In the genomic region with DNA sequence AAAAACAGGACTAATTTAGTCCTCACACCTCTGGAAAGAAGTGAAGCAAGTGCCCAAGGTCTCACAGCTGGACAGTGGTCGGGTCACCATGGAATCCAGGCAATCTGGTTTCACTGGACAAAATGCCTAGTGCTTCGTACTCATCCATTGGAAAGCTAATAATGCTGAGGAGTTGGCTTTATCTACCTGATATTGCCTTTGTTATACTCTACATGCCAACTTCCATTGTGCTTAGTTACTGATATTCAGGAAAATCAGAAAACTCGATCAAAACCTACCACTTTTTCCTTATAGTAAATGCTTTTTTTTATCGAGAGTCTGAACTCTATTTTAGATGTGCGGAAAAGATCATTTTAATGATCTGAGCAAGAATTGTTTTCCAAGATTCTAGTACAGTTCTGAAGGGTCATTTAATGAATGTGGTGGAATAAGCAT, we compare ENCODE assay signal across 8 cellular contexts. TPM values are rescaled to one million over a fixed set of nuclear protein-coding genes. Genes with fewer than 3 reads are reported as not detected.
DNase-seq lines count a peak whose midpoint lies in the region; ATAC-seq and TF ChIP-seq lines count a peak whose summit lies in the region.

No MANE protein-coding gene starts in this region.

- ATAC-seq in HG03175 (IDR thresholded peaks at IDR 0.05; ENCODE audit: unreplicated experiment), result no peak

- peaks cover 13% of the 10 kb centered on the region for H3K4me1 ChIP-seq in DOHH2 (ENCODE audit: control insufficient read depth, low read length)
- no peaks in the 10 kb centered on the region for H3K4me1 ChIP-seq in ectodermal cell (ENCODE audit: control insufficient read depth, insufficient read depth, low read length)
- peaks cover 10% of the 10 kb centered on the region for H3K4me1 ChIP-seq in osteoblast (ENCODE audit: insufficient read depth, low read length)

- no peaks in the 10 kb centered on the region for H4K20me1 ChIP-seq in DOHH2 (ENCODE audit: control insufficient read depth, insufficient read depth, low read depth, low read length)
- no peaks in the 10 kb centered on the region for H4K20me1 ChIP-seq in osteoblast (ENCODE audit: insufficient read depth, low read length)

- DNase-seq in osteoblast (ENCODE audit: insufficient read length, low spot score, missing footprints), result no peak
- no peak for DNase-seq in NOMO-1 (lab: John Stamatoyannopoulos, UW; ENCODE audit: unreplicated experiment in 2 of 2)
- no peak for DNase-seq in SW480 (ENCODE audit: low spot score)
- no peak for DNase-seq in AG08396 (ENCODE audit: low spot score)

- H3K27ac ChIP-seq in DOHH2 (ENCODE audit: low read depth, low read length) (peak overlapping the region; percentile 67), KOPT-K1 (ENCODE audit: low read depth, low read length, poor library complexity, severe bottlenecking) (peak overlapping the region; percentile 31), ectodermal cell (ENCODE audit: insufficient read depth, low read depth, low read length, poor library complexity, severe bottlenecking) (peak overlapping the region; percentile 44), osteoblast (ENCODE audit: low read depth, low read length) (peak overlapping the region; percentile 68)

- H3K4me2 ChIP-seq in DOHH2 (ENCODE audit: low read length) (peak overlapping the region; percentile 95), osteoblast (ENCODE audit: insufficient read depth, low read length) (peak overlapping the region; percentile 98)

- TF ChIP-seq CTCF in DOHH2 (IDR thresholded peaks at IDR 0.05; ENCODE audit: low read depth, low read length, poor library complexity, severe bottlenecking) (no peak), osteoblast (IDR thresholded peaks at IDR 0.05; ENCODE audit: extremely low read depth, low read depth, low read length) (no peak)

- no peaks in the 10 kb centered on the region for H3K9me2 ChIP-seq in DOHH2 (replicated peaks; ENCODE audit: control insufficient read depth, low read length)

- H3K9me3 ChIP-seq in DOHH2 (ENCODE audit: control insufficient read depth, insufficient read depth, low read length) (no peaks in the 10 kb centered on the region), KOPT-K1 (ENCODE audit: insufficient read depth, low read length, poor library complexity, severe bottlenecking) (no peaks in the 10 kb centered on the region), ectodermal cell (ENCODE audit: control insufficient read depth, low read length) (no peaks in the 10 kb centered on the region), osteoblast (ENCODE audit: low read depth, low read length) (no peaks in the 10 kb centered on the region)

- H2AFZ ChIP-seq in osteoblast (ENCODE audit: low read length), result peak overlapping the region; percentile 99

- no peaks in the 10 kb centered on the region; the same call in 1 of the 2 replicates for H3K36me3 ChIP-seq in DOHH2 (ENCODE audit: control insufficient read depth, low read length)
- no peaks in the 10 kb centered on the region for H3K36me3 ChIP-seq in KOPT-K1 (ENCODE audit: insufficient read depth, low read length)
- no peaks in the 10 kb centered on the region for H3K36me3 ChIP-seq in ectodermal cell (ENCODE audit: control insufficient read depth, insufficient read depth, low read length)
- no peaks in the 10 kb centered on the region for H3K36me3 ChIP-seq in osteoblast (ENCODE audit: insufficient read depth, low read length)

- H3K27me3 ChIP-seq in DOHH2 (ENCODE audit: control insufficient read depth, low read length) (no peaks in the 10 kb centered on the region), ectodermal cell (ENCODE audit: control insufficient read depth, insufficient read depth, low read length, poor library complexity, severe bottlenecking) (no peaks in the 10 kb centered on the region), osteoblast (ENCODE audit: insufficient read depth, low read length) (no peaks in the 10 kb centered on the region)

- no peaks in the 10 kb centered on the region for H3K79me2 ChIP-seq in DOHH2 (ENCODE audit: control insufficient read depth, low read length)
- no peaks in the 10 kb centered on the region for H3K79me2 ChIP-seq in osteoblast (ENCODE audit: insufficient read depth, low read length)

- peaks cover 13% of the 10 kb centered on the region for H3F3A ChIP-seq in DOHH2 (ENCODE audit: control insufficient read depth, insufficient read depth)

- H3K4me3 ChIP-seq in DOHH2 (ENCODE audit: low read length) (peak overlapping the region; percentile 99), ectodermal cell (ENCODE audit: insufficient read depth, low read depth, low read length) (peak overlapping the region; percentile 84), osteoblast (ENCODE audit: insufficient read depth, low read length) (peak overlapping the region; percentile 96)

- 54 to 63% methylated on average over 5 of the region's 5 CpGs for whole genome bisulfite sequencing in ectodermal cell, 2 experiments

RNA-seq across cellular contexts. Expression of gene CFAP206, which starts 1.0 kb away (rescaled TPM):
- 2.1 TPM for polyA plus RNA-seq in ectodermal cell (2013, experiment 1 of 4)
- 2.2 TPM for polyA plus RNA-seq in ectodermal cell (2013, experiment 2 of 4)
- polyA plus RNA-seq in ectodermal cell (2013, experiment 3 of 4), result 1.3 TPM
- 1.3 TPM for polyA plus RNA-seq in ectodermal cell (2013, experiment 4 of 4)
- total RNA-seq in osteoblast, result 0.36 and 0.88 TPM in 2 replicates
